9 cellular contexts compared by ENCODE assay signal in genomic region chr12:16347391-16348298, GRCh38. TPM values are rescaled to one million over a fixed set of nuclear protein-coding genes. Genes with fewer than 3 reads are reported as not detected.
DNase-seq lines count a peak whose midpoint lies in the region; ATAC-seq and TF ChIP-seq lines count a peak whose summit lies in the region.
"Had no signal": no experiment of that assay in that cellular context is flagged by ENCODE, and none has a peak within 500 bp of the region (broad histone marks: within the 10 kb centered on the region; RNA-seq: fewer than 3 reads in every experiment).

A gene with protein sequence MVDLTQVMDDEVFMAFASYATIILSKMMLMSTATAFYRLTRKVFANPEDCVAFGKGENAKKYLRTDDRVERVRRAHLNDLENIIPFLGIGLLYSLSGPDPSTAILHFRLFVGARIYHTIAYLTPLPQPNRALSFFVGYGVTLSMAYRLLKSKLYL (plus strand): TSS chr12:16347645. CDS start chr12:16354253, 6,608 bp downstream.

- H3K27ac Mint-ChIP-seq in naive thymus-derived CD8-positive, alpha-beta T cell, result no peak within 1 kb of the TSS
- H3K27ac Mint-ChIP-seq: activated B cell treated with CpG ODN at 0.5 μM for 24 hours had no signal

- peak; percentile 66 for ATAC-seq in HG02870 (IDR thresholded peaks at IDR 0.05; ENCODE audit: unreplicated experiment)
- ATAC-seq in naive thymus-derived CD8-positive, alpha-beta T cell, result no peak

- H3K27me3 Mint-ChIP-seq in naive thymus-derived CD8-positive, alpha-beta T cell, result peaks cover 8 to 21% (median 9%) of the 10 kb centered on the region in 5 donors

- TF ChIP-seq CTCF in GM10266 (IDR thresholded peaks at IDR 0.05; ENCODE audit: control insufficient read depth, insufficient read depth, low read depth, missing control alignments) (no peak), subcutaneous adipose tissue (IDR thresholded peaks at IDR 0.05; ENCODE audit: low read depth) (no peak)

- H3K27me3 ChIP-seq in layer of hippocampus (ENCODE audit: control insufficient read depth, insufficient read depth, low read length), result peaks cover 2% of the 10 kb centered on the region

- H3K36me3 Mint-ChIP-seq in naive thymus-derived CD8-positive, alpha-beta T cell, result no peaks in the 10 kb centered on the region

- H3K27ac ChIP-seq in cingulate gyrus (ENCODE audit: low read depth, low read length), result peak within 1 kb of the TSS; percentile 58
- H3K27ac ChIP-seq in layer of hippocampus (ENCODE audit: low read depth, low read length), result peak within 1 kb of the TSS; percentile 30

- peak within 1 kb of the TSS in 1 of 10 donors; percentile 6 for H3K4me3 Mint-ChIP-seq in naive thymus-derived CD8-positive, alpha-beta T cell
- H3K4me3 Mint-ChIP-seq: activated B cell treated with CpG ODN at 0.5 μM for 24 hours had no signal

- H3K9me3 Mint-ChIP-seq in naive thymus-derived CD8-positive, alpha-beta T cell, result peaks cover 0 to 6% (median 2%) of the 10 kb centered on the region in 9 donors
- H3K9me3 Mint-ChIP-seq: activated B cell treated with CpG ODN at 0.5 μM for 24 hours had no signal

- POLR2A ChIA-PET in naive thymus-derived CD8-positive, alpha-beta T cell (lab: Charles Lee), result no interaction called here

- DNase-seq in GM10266 (ENCODE audit: extremely low spot score), result peak; percentile 14
- peak; percentile 95 for DNase-seq in NCI-H69 (lab: John Stamatoyannopoulos, UW)
- no peak for DNase-seq in naive thymus-derived CD8-positive, alpha-beta T cell
- DNase-seq in KG1 (lab: John Stamatoyannopoulos, UW), result no peak
- DNase-seq: activated B cell treated with CpG ODN at 0.5 μM for 24 hours had no signal

- no peaks in the 10 kb centered on the region for H3K4me1 Mint-ChIP-seq in naive thymus-derived CD8-positive, alpha-beta T cell

RNA-seq across cellular contexts. Expression of the gene that starts here (rescaled TPM):
- total RNA-seq in subcutaneous adipose tissue, result 1,000 to 10,000 TPM in 2 of 4 donors, 100 to 1,000 TPM in 2; 620 to 1,650 (median 943) TPM
- total RNA-seq in naive thymus-derived CD8-positive, alpha-beta T cell, result not detected
- under 1 TPM in 1 of 3 donors, not detected in 2; 0.75 TPM for polyA plus RNA-seq in naive thymus-derived CD8-positive, alpha-beta T cell
- total RNA-seq: activated B cell treated with CpG ODN at 0.5 μM for 24 hours had no signal

Comparison
In these comparisons a context has a peak if more than half of its experiments do, and no peak if none do; other contexts are left out.
1. RNA of the gene that starts here (total RNA-seq): 620 to 1,650 TPM in subcutaneous adipose tissue; not detected in naive thymus-derived CD8-positive, alpha-beta T cell; every median in the first group is over 100 times any median in the second.
2. DNase-seq: peak in GM10266 (single experiment) and NCI-H69 (single experiment); none in naive thymus-derived CD8-positive, alpha-beta T cell (0 of 10) and KG1 (single experiment).